23 cellular contexts compared by ENCODE assay signal in the genomic region with DNA sequence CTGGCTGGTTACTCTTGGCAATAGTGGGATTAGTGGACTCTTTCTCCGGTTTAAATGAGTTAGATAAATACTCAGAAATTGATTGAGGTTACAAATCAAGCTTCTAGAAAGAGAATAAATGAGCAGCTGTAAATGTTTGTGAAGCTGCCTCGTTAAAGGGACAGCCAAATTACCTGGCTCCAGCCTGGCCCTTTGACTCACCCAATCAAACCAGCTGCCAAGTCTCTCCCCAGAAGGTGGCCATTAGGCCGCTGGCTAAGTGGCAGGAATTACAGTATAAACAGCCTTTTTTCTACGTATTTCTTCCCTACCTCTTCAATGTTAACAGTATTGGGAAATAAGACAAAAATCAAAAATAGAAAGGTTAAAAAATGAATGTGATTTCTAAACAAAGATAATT. TPM values are rescaled to one million over a fixed set of nuclear protein-coding genes. Genes with fewer than 3 reads are reported as not detected.
DNase-seq lines count a peak whose midpoint lies in the region; TF ChIP-seq lines count a peak whose summit lies in the region.
"Had no signal": no experiment of that assay in that cellular context is flagged by ENCODE, and none has a peak within 500 bp of the region (broad histone marks: within the 10 kb centered on the region; RNA-seq: fewer than 3 reads in every experiment).

No MANE protein-coding gene starts in this region.

- no peak for TF ChIP-seq CTCF in type B pancreatic cell (conservative IDR thresholded peaks at IDR 0.05)

- H3K36me3 Mint-ChIP-seq in type B pancreatic cell = no peaks in the 10 kb centered on the region
- H3K36me3 Mint-ChIP-seq: immature natural killer cell, memory B cell had no signal

- DNase-seq in COR-L47 (lab: John Stamatoyannopoulos, UW) (peak; percentile 53), NCI-H1092 treated with DMSO at 0.1 percent for 48 hours (lab: John Stamatoyannopoulos, UW) (peak; percentile 92), NCI-H446 (lab: John Stamatoyannopoulos, UW) (peak; percentile 33 to 67), SHP77 (lab: John Stamatoyannopoulos, UW) (peak; percentile 29 to 56), type B pancreatic cell (ENCODE audit: extremely low spot score, unreplicated experiment) (no peak), 8988T (no peak), ecto neural progenitor cell (ENCODE audit: low spot score) (no peak)
- DNase-seq in stimulated activated CD8-positive, alpha-beta memory T cell treated with anti-CD3 and anti-CD28 coated beads, Interleukin-4, amount 100 ng/mL, for 48 hours = no peak
- DNase-seq: activated CD4-positive, alpha-beta T cell treated with anti-CD3 and anti-CD28 coated beads for 4 hours; activated CD8-positive, alpha-beta memory T cell treated with anti-CD3 and anti-CD28 coated beads for 24 hours; activated gamma-delta T cell; C1 segment of cervical spinal cord; Caco-2; cerebellar nuclear complex; DMS79; dorsolateral prefrontal cortex; GF-D8; hypothalamus; immature natural killer cell; NCI-H526; stimulated activated CD4-positive, alpha-beta T cell treated with anti-CD3 and anti-CD28 coated beads, Interleukin-1b, Interleukin-23, amount 100 ng/mL, for 48 hours; transverse colon had no signal

- no peak overlapping the region for H3K27ac Mint-ChIP-seq in type B pancreatic cell
- H3K27ac Mint-ChIP-seq: immature natural killer cell, memory B cell had no signal

- peaks cover 5% of the 10 kb centered on the region for H3K27me3 Mint-ChIP-seq in type B pancreatic cell

- H3K4me1 Mint-ChIP-seq in type B pancreatic cell (ENCODE audit: unreplicated experiment) = peaks cover 6% of the 10 kb centered on the region
- H3K4me1 Mint-ChIP-seq: immature natural killer cell, memory B cell had no signal

- H3K9me3 Mint-ChIP-seq in type B pancreatic cell = no peaks in the 10 kb centered on the region
- H3K9me3 Mint-ChIP-seq: memory B cell had no signal

- H3K4me3 Mint-ChIP-seq in type B pancreatic cell = no peak overlapping the region
- H3K4me3 Mint-ChIP-seq: immature natural killer cell, memory B cell had no signal

RNA-seq across cellular contexts. Expression of gene SRFBP1, which starts 46.0 kb away (rescaled TPM):
- 12.5 and 12.9 TPM in 2 replicates for total RNA-seq in type B pancreatic cell (ENCODE audit: low replicate concordance)

Comparison
In these comparisons a context has a peak if more than half of its experiments do, and no peak if none do; other contexts are left out.
1. DNase-seq: peak in COR-L47 (single experiment), NCI-H1092 treated with DMSO at 0.1 percent for 48 hours (single experiment), NCI-H446 (2 of 2) and SHP77 (2 of 2); none in stimulated activated CD8-positive, alpha-beta memory T cell treated with anti-CD3 and anti-CD28 coated beads, Interleukin-4, amount 100 ng/mL, for 48 hours (single experiment), type B pancreatic cell (single experiment), 8988T (single experiment) and ecto neural progenitor cell (single experiment).